ENCODE assay signal across 10 cellular contexts in the genomic region with DNA sequence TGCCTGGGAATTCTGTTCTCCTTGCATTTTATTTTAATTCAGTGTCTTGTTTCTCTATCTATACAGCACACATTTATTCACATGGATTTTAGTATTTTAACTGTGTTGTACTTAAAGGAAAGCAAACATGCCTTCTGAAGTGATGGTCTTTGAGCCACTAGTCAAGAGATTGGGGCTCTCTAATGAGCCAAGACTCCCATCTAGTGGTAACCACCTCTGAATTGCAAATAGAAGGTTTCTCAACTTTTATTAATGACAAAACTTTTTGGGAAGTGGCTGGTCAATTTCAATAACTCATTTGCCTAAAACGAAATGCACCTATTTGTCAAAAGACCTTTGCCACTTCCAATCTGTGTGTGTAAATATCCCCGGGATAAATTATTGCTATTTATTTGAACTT.
A peak's percentile ranks its signal among the peaks of the same experiment; 100 is the strongest.
DNase-seq lines count a peak whose midpoint lies in the region; ATAC-seq, FAIRE-seq and TF ChIP-seq lines count a peak whose summit lies in the region.
"Had no signal": no experiment of that assay in that cellular context is flagged by ENCODE, and none has a peak within 500 bp of the region (broad histone marks: within the 10 kb centered on the region; RNA-seq: fewer than 3 reads in every experiment).

No MANE protein-coding gene starts in this region.

- H3K4me3 ChIP-seq in AG04449 (ENCODE audit: low read depth, low read length) (no peak overlapping the region), bronchial epithelial cell (ENCODE audit: low read depth, low read length) (no peak overlapping the region), kidney epithelial cell (ENCODE audit: low read depth, low read length) (no peak overlapping the region)

- peak; percentile 27; the same call in 1 of the 2 replicates for TF ChIP-seq RAD21 in Ishikawa (IDR thresholded peaks at IDR 0.05; ENCODE audit: low read depth)

- peak; percentile 37 for TF ChIP-seq CTCF in AG04449 (IDR thresholded peaks at IDR 0.05; ENCODE audit: insufficient read depth, low read length, missing control alignments)
- TF ChIP-seq CTCF in bronchial epithelial cell (IDR thresholded peaks at IDR 0.05; ENCODE audit: insufficient read depth, low read length, severe bottlenecking) = peak; percentile 24
- peak; percentile 50 for TF ChIP-seq CTCF in kidney epithelial cell (IDR thresholded peaks at IDR 0.05; ENCODE audit: insufficient read depth, low read length, poor library complexity, severe bottlenecking)

- H3K27me3 ChIP-seq in bronchial epithelial cell (ENCODE audit: control insufficient read depth, insufficient read depth, low read length) = no peaks in the 10 kb centered on the region
- H3K27me3 ChIP-seq in kidney epithelial cell (ENCODE audit: control insufficient read depth, insufficient read depth, low read length) = no peaks in the 10 kb centered on the region

- POLR2A ChIA-PET in AG04449 (lab: Yijun Ruan, JAX) = no interaction called here
- POLR2A ChIA-PET in HEK293T (lab: Yijun Ruan, JAX) = no interaction called here

- no peak for DNase-seq in AG04449 (ENCODE audit: low read depth, low spot score)
- peak; percentile 23 for DNase-seq in bronchial epithelial cell (ENCODE audit: low read depth)
- DNase-seq in kidney epithelial cell (ENCODE audit: low read depth) = no peak
- DNase-seq in HEK293T (ENCODE audit: extremely low spot score) = no peak
- no peak for DNase-seq in SKM-1 (lab: John Stamatoyannopoulos, UW; ENCODE audit: unreplicated experiment)
- DNase-seq: activated CD8-positive, alpha-beta memory T cell treated with anti-CD3 and anti-CD28 coated beads, Interleukin-2, amount 50 U/mL, for 48 hours; MM.1S had no signal

- CTCF ChIA-PET in AG04449 (lab: Yijun Ruan, JAX) (interaction anchor here (0.8 to 2.0 kb wide), 8 partner anchors 8 to 158 kb away, joined by 3 to 29 read pairs (median 4); no protein-coding TSS in a partner anchor), HEK293T (lab: Yijun Ruan, JAX) (no interaction called here)

- no peak for TF ChIP-seq EP300 in Ishikawa (IDR thresholded peaks at IDR 0.05; ENCODE audit: borderline replicate concordance)

- H3K36me3 ChIP-seq in bronchial epithelial cell (ENCODE audit: control insufficient read depth, insufficient read depth, low read length) = no peaks in the 10 kb centered on the region
- H3K36me3 ChIP-seq in kidney epithelial cell (ENCODE audit: control insufficient read depth, insufficient read depth, low read length) = no peaks in the 10 kb centered on the region

- ATAC-seq in HG03469 (IDR thresholded peaks at IDR 0.05; ENCODE audit: unreplicated experiment) (no peak), GM21367 (IDR thresholded peaks at IDR 0.05; ENCODE audit: unreplicated experiment) (no peak)

- no peak for FAIRE-seq in bronchial epithelial cell (lab: Jason Lieb, UNC)

TF ChIP-seq in Ishikawa, 13 proteins besides CTCF, POLR2A, EP300 and RAD21:
- TF ChIP-seq, protein P1, sequence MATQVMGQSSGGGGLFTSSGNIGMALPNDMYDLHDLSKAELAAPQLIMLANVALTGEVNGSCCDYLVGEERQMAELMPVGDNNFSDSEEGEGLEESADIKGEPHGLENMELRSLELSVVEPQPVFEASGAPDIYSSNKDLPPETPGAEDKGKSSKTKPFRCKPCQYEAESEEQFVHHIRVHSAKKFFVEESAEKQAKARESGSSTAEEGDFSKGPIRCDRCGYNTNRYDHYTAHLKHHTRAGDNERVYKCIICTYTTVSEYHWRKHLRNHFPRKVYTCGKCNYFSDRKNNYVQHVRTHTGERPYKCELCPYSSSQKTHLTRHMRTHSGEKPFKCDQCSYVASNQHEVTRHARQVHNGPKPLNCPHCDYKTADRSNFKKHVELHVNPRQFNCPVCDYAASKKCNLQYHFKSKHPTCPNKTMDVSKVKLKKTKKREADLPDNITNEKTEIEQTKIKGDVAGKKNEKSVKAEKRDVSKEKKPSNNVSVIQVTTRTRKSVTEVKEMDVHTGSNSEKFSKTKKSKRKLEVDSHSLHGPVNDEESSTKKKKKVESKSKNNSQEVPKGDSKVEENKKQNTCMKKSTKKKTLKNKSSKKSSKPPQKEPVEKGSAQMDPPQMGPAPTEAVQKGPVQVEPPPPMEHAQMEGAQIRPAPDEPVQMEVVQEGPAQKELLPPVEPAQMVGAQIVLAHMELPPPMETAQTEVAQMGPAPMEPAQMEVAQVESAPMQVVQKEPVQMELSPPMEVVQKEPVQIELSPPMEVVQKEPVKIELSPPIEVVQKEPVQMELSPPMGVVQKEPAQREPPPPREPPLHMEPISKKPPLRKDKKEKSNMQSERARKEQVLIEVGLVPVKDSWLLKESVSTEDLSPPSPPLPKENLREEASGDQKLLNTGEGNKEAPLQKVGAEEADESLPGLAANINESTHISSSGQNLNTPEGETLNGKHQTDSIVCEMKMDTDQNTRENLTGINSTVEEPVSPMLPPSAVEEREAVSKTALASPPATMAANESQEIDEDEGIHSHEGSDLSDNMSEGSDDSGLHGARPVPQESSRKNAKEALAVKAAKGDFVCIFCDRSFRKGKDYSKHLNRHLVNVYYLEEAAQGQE (IDR thresholded peaks at IDR 0.05; ENCODE audit: low read depth) = no peak
- TF ChIP-seq CEBPB (IDR thresholded peaks at IDR 0.05) = no peak
- TF ChIP-seq CREB1 (IDR thresholded peaks at IDR 0.05; ENCODE audit: low read depth) = no peak
- TF ChIP-seq TAF1 (IDR thresholded peaks at IDR 0.05; ENCODE audit: low read depth) = no peak
- TF ChIP-seq, protein P2, sequence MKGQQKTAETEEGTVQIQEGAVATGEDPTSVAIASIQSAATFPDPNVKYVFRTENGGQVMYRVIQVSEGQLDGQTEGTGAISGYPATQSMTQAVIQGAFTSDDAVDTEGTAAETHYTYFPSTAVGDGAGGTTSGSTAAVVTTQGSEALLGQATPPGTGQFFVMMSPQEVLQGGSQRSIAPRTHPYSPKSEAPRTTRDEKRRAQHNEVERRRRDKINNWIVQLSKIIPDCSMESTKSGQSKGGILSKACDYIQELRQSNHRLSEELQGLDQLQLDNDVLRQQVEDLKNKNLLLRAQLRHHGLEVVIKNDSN (IDR thresholded peaks at IDR 0.05) = no peak
- no peak for TF ChIP-seq ZBTB7A (IDR thresholded peaks at IDR 0.05; ENCODE audit: low read depth)
- no peak for TF ChIP-seq YY1 (IDR thresholded peaks at IDR 0.05; ENCODE audit: low read depth)
- TF ChIP-seq NFIC (IDR thresholded peaks at IDR 0.05) = no peak
- no peak for TF ChIP-seq TCF12 (IDR thresholded peaks at IDR 0.05; ENCODE audit: low read depth)
- no peak for TF ChIP-seq TEAD4 (IDR thresholded peaks at IDR 0.05)
- TF ChIP-seq, protein P3, sequence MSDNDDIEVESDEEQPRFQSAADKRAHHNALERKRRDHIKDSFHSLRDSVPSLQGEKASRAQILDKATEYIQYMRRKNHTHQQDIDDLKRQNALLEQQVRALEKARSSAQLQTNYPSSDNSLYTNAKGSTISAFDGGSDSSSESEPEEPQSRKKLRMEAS (IDR thresholded peaks at IDR 0.05) = no peak
- no peak for TF ChIP-seq EGR1 (IDR thresholded peaks at IDR 0.05)
- TF ChIP-seq FOXM1 (IDR thresholded peaks at IDR 0.05; ENCODE audit: borderline replicate concordance, low read depth) = no peak

TF ChIP-seq in HEK293T, 16 proteins besides CTCF, POLR2A, EP300 and RAD21:
- TF ChIP-seq FOXA1 (IDR thresholded peaks at IDR 0.05) = no peak
- TF ChIP-seq ZNF384 (IDR thresholded peaks at IDR 0.05) = no peak
- no peak for TF ChIP-seq FOXK2 (IDR thresholded peaks at IDR 0.05)
- TF ChIP-seq NFRKB (IDR thresholded peaks at IDR 0.05) = no peak
- no peak for TF ChIP-seq FOXM1 (IDR thresholded peaks at IDR 0.05; ENCODE audit: borderline replicate concordance)
- TF ChIP-seq BHLHE40 (IDR thresholded peaks at IDR 0.05; ENCODE audit: borderline replicate concordance) = no peak
- no peak for TF ChIP-seq HDGF (IDR thresholded peaks at IDR 0.05; ENCODE audit: borderline replicate concordance)
- TF ChIP-seq, protein P4, sequence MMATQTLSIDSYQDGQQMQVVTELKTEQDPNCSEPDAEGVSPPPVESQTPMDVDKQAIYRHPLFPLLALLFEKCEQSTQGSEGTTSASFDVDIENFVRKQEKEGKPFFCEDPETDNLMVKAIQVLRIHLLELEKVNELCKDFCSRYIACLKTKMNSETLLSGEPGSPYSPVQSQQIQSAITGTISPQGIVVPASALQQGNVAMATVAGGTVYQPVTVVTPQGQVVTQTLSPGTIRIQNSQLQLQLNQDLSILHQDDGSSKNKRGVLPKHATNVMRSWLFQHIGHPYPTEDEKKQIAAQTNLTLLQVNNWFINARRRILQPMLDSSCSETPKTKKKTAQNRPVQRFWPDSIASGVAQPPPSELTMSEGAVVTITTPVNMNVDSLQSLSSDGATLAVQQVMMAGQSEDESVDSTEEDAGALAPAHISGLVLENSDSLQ (IDR thresholded peaks at IDR 0.05) = no peak
- no peak for TF ChIP-seq ELF4 (IDR thresholded peaks at IDR 0.05)
- no peak for TF ChIP-seq SP1 (IDR thresholded peaks at IDR 0.05)
- no peak for TF ChIP-seq SUZ12 (IDR thresholded peaks at IDR 0.05)
- TF ChIP-seq ARNT (IDR thresholded peaks at IDR 0.05) = no peak
- no peak for TF ChIP-seq TARDBP (IDR thresholded peaks at IDR 0.05)
